Comparison of ENCODE assay signal across 29 cellular contexts in genomic region chr9:137376386-137376785, GRCh38. TPM values are rescaled to one million over a fixed set of nuclear protein-coding genes. Genes with fewer than 3 reads are reported as not detected.
"Had no signal": no experiment of that assay in that cellular context is flagged by ENCODE, and none has a peak within 500 bp of the region (broad histone marks: within the 10 kb centered on the region; RNA-seq: fewer than 3 reads in every experiment).

No MANE protein-coding gene starts in this region.

- H3K27me3 Mint-ChIP-seq: activated CD4-positive, alpha-beta T cell treated with anti-CD3 and anti-CD28 coated beads, Interleukin-2, amount 10 ng/mL, durations not matched to agents 24 days and 14 days; activated naive CD8-positive, alpha-beta T cell treated with anti-CD3 and anti-CD28 coated beads for 36 hours had no signal

- H3K27ac ChIP-seq: ascending aorta, cardiac muscle cell, VCaP had no signal

- ATAC-seq: activated T-cell treated with anti-CD3 and anti-CD28 coated beads, Interleukin-2, amount 50 U/mL, for 4 hours; K562; Panc1 had no signal

- DNase-seq: activated CD4-positive, alpha-beta T cell treated with anti-CD3 and anti-CD28 coated beads, Interleukin-2, amount 10 ng/mL, durations not matched to agents 24 days and 14 days; activated CD4-positive, alpha-beta T cell treated with anti-CD3 and anti-CD28 coated beads, Interleukin-2, amount 50 U/mL, for 48 hours; activated CD8-positive, alpha-beta memory T cell treated with anti-CD3 and anti-CD28 coated beads, Interleukin-2, amount 50 U/mL, for 4 hours; activated naive CD4-positive, alpha-beta T cell; activated naive CD4-positive, alpha-beta T cell treated with anti-CD3 and anti-CD28 coated beads, Interleukin-2, amount 50 U/mL, for 16 hours; activated naive CD8-positive, alpha-beta T cell treated with anti-CD3 and anti-CD28 coated beads for 36 hours; activated T-cell treated with anti-CD3 and anti-CD28 coated beads for 4 hours; activated T-cell treated with anti-CD3 and anti-CD28 coated beads, Interleukin-2, amount 50 U/mL, for 4 hours; amniotic stem cell; NCI-H1092 treated with DMSO at 0.1 percent for 48 hours; NCI-H1417; NCI-H146; NCI-H187; NCI-H2029 treated with DMSO at 0.1 percent for 48 hours; NCI-H345; NCI-H524 treated with DMSO at 0.1 percent for 48 hours; SIG-M5; SW 1271; T-helper 1 cell; T-helper 2 cell; T-helper 9 cell had no signal

- H3K4me1 Mint-ChIP-seq: activated CD4-positive, alpha-beta T cell treated with anti-CD3 and anti-CD28 coated beads, Interleukin-2, amount 10 ng/mL, durations not matched to agents 24 days and 14 days; activated naive CD8-positive, alpha-beta T cell treated with anti-CD3 and anti-CD28 coated beads for 36 hours had no signal

- H3K27me3 ChIP-seq: ascending aorta, cardiac muscle cell had no signal

- H3K36me3 ChIP-seq: cardiac muscle cell had no signal

- H3K4me3 Mint-ChIP-seq: activated CD4-positive, alpha-beta T cell treated with anti-CD3 and anti-CD28 coated beads, Interleukin-2, amount 10 ng/mL, durations not matched to agents 24 days and 14 days; activated naive CD8-positive, alpha-beta T cell treated with anti-CD3 and anti-CD28 coated beads for 36 hours; activated T-cell treated with anti-CD3 and anti-CD28 coated beads, Interleukin-2, amount 50 U/mL, for 4 hours; activated T-helper 1 cell treated with anti-CD3 and anti-CD28 coated beads, Interleukin-12 subunit alpha, Interleukin-12 subunit beta, Interleukin-2, Interleukin-4 antibody, amounts not matched to agents 30 ng/mL and 10 ng/mL and 1 ng/mL, durations not matched to agents 14 hours and 24 hours and 36 hours had no signal

- H3K36me3 Mint-ChIP-seq: activated naive CD8-positive, alpha-beta T cell treated with anti-CD3 and anti-CD28 coated beads for 36 hours had no signal

- H3K9me3 ChIP-seq: ascending aorta had no signal

- H3K27ac Mint-ChIP-seq: activated CD4-positive, alpha-beta T cell treated with anti-CD3 and anti-CD28 coated beads, Interleukin-2, amount 10 ng/mL, durations not matched to agents 24 days and 14 days; activated naive CD8-positive, alpha-beta T cell treated with anti-CD3 and anti-CD28 coated beads for 36 hours; activated T-helper 1 cell treated with anti-CD3 and anti-CD28 coated beads, Interleukin-12 subunit alpha, Interleukin-12 subunit beta, Interleukin-2, Interleukin-4 antibody, amounts not matched to agents 30 ng/mL and 10 ng/mL and 1 ng/mL, durations not matched to agents 14 hours and 24 hours and 36 hours had no signal

- H3K9me3 Mint-ChIP-seq: activated naive CD8-positive, alpha-beta T cell treated with anti-CD3 and anti-CD28 coated beads for 36 hours; activated T-cell treated with anti-CD3 and anti-CD28 coated beads, Interleukin-2, amount 50 U/mL, for 4 hours had no signal

- H3K4me3 ChIP-seq: ascending aorta, cardiac muscle cell, K562 had no signal

RNA-seq across cellular contexts. Expression of gene NOXA1, which starts 46.8 kb away (rescaled TPM):
- total RNA-seq: M059J, RPMI7951 had no signal
